ENCODE assay signal across 13 cellular contexts in the genomic region with DNA sequence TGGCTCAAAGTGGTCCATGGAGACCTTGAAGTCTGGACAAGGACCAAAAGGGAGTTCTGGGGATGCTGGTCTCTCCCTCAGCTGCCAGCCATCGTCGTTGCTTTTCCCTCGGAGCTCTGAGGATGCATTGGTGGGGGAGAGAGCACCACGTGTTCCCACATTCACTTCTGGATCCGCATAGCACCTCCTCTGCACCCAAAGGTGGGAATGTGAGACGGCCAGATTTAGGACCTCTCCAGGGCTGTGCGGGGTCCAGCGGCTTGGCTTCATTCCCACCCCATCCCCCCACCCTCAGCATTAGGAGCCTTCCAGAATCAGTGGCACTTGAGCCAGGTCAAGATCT. TPM values are rescaled to one million over a fixed set of nuclear protein-coding genes. Genes with fewer than 3 reads are reported as not detected.
DNase-seq lines count a peak whose midpoint lies in the region; ATAC-seq, FAIRE-seq and TF ChIP-seq lines count a peak whose summit lies in the region.
"Had no signal": no experiment of that assay in that cellular context is flagged by ENCODE, and none has a peak within 500 bp of the region (broad histone marks: within the 10 kb centered on the region; RNA-seq: fewer than 3 reads in every experiment).

No MANE protein-coding gene starts in this region.

- POLR2A ChIA-PET in PC-3 (lab: Charles Lee; ENCODE audit: unreplicated experiment) = interaction anchor here (0.6 kb wide), 1 partner anchor 640 kb away, joined by 3 read pairs; no protein-coding TSS in a partner anchor

- H3K4me3 ChIP-seq in BE2C (ENCODE audit: low read depth, low read length) = peak overlapping the region; percentile 86
- peak overlapping the region; percentile 87 for H3K4me3 ChIP-seq in PC-3 (ENCODE audit: low read length)
- H3K4me3 ChIP-seq in fibroblast of lung (replicated peaks in 1 of 4; ENCODE audit: control extremely low read depth in 1 of 4, insufficient read depth in 1 of 4, low read depth in 3 of 4, low read length in 4 of 4) = peak overlapping the region in 1 of 4 experiments; percentile 77
- H3K4me3 ChIP-seq in kidney (ENCODE audit: low read length in 2 of 2) = peak overlapping the region in 1 of 2 donors; percentile 68

- no peaks in the 10 kb centered on the region for H3K27me3 ChIP-seq in BE2C
- no peaks in the 10 kb centered on the region for H3K27me3 ChIP-seq in PC-3 (ENCODE audit: low read length)
- H3K27me3 ChIP-seq in fibroblast of lung (ENCODE audit: control insufficient read depth, insufficient read depth, low read length) = no peaks in the 10 kb centered on the region

- H3K4me2 ChIP-seq in PC-3 (ENCODE audit: low read length) (peak overlapping the region; percentile 98), fibroblast of lung (ENCODE audit: extremely low read depth, insufficient read depth, low read length) (peak overlapping the region; percentile 69)

- no peaks in the 10 kb centered on the region for H3K36me3 ChIP-seq in BE2C
- H3K36me3 ChIP-seq in PC-3 (ENCODE audit: low read depth, low read length) = no peaks in the 10 kb centered on the region
- no peaks in the 10 kb centered on the region for H3K36me3 ChIP-seq in fibroblast of lung (ENCODE audit: control insufficient read depth, insufficient read depth, low read length)
- no peaks in the 10 kb centered on the region for H3K36me3 ChIP-seq in kidney (ENCODE audit: control insufficient read depth in 1 of 2, insufficient read depth in 2 of 2, low read length in 2 of 2)

- intact Hi-C loops in PC-3 (cut with micrococcal nuclease) = no loop called here
- intact Hi-C loops in kidney (cut with DNase I) = no loop called here

- no peak overlapping the region for H3K27ac Mint-ChIP-seq in progenitor cell of endocrine pancreas
- H3K27ac Mint-ChIP-seq: IgD-negative memory B cell had no signal

- H3K27ac ChIP-seq in PC-3 (ENCODE audit: low read length) (no peak overlapping the region), fibroblast of lung (ENCODE audit: insufficient read depth, low read length) (no peak overlapping the region), kidney (ENCODE audit: low read depth in 2 of 2, low read length in 2 of 2) (no peak overlapping the region)

- H3K36me3 Mint-ChIP-seq in progenitor cell of endocrine pancreas (ENCODE audit: insufficient read depth) = no peaks in the 10 kb centered on the region

- H3K9ac ChIP-seq in PC-3 (ENCODE audit: low read length) (no peak overlapping the region), fibroblast of lung (ENCODE audit: insufficient read depth, low read length) (no peak overlapping the region), kidney (ENCODE audit: low read length in 2 of 2) (peak overlapping the region in 1 of 2 donors; percentile 16)
- H3K9ac ChIP-seq: parathyroid adenoma had no signal

- peaks cover 20% of the 10 kb centered on the region for H3K27me3 Mint-ChIP-seq in progenitor cell of endocrine pancreas

- no peak for DNase-seq in BE2C
- no peak for DNase-seq in PC-3
- no peak for DNase-seq in fibroblast of lung (ENCODE audit: low read depth in 2 of 2)
- DNase-seq in progenitor cell of endocrine pancreas (ENCODE audit: low spot score, unreplicated experiment) = no peak
- no peak for DNase-seq in pons (ENCODE audit: low spot score)
- DNase-seq in GM19238 (ENCODE audit: insufficient read length, low spot score) = no peak
- DNase-seq in SIG-M5 (lab: John Stamatoyannopoulos, UW) = no peak
- DNase-seq in kidney = no peak
- DNase-seq: activated gamma-delta T cell, RPMI8226 had no signal

- H3K4me3 Mint-ChIP-seq in progenitor cell of endocrine pancreas (ENCODE audit: low read depth) = peak overlapping the region; percentile 77

- peaks cover 18% of the 10 kb centered on the region for H3K4me1 ChIP-seq in BE2C
- H3K4me1 ChIP-seq in PC-3 (ENCODE audit: insufficient read depth, low read length) = peaks cover 17% of the 10 kb centered on the region
- H3K4me1 ChIP-seq in fibroblast of lung (ENCODE audit: control insufficient read depth, extremely low read depth, insufficient read depth, low read length) = peaks cover 7% of the 10 kb centered on the region
- peaks cover 44 to 47% of the 10 kb centered on the region in 2 donors for H3K4me1 ChIP-seq in kidney (ENCODE audit: control insufficient read depth in 1 of 2, insufficient read depth in 1 of 2, low read depth in 1 of 2, low read length in 2 of 2)

- H3K9me3 Mint-ChIP-seq in progenitor cell of endocrine pancreas (ENCODE audit: low read depth) = no peaks in the 10 kb centered on the region
- H3K9me3 Mint-ChIP-seq: IgD-negative memory B cell had no signal

- TF ChIP-seq CTCF in BE2C (IDR thresholded peaks at IDR 0.05; ENCODE audit: low read depth, low read length) (no peak), PC-3 (conservative IDR thresholded peaks at IDR 0.05; ENCODE audit: low read depth, low read length) (no peak), fibroblast of lung (conservative IDR thresholded peaks at IDR 0.05 in 1 of 2, IDR thresholded peaks at IDR 0.05 in 1 of 2; ENCODE audit: low read depth in 1 of 2, low read length in 2 of 2) (no peak), progenitor cell of endocrine pancreas (IDR thresholded peaks at IDR 0.05; ENCODE audit: unreplicated experiment) (no peak), kidney (IDR thresholded peaks at IDR 0.05; ENCODE audit: borderline replicate concordance, extremely low read depth, insufficient read depth) (no peak)

- H3K79me2 ChIP-seq in PC-3 (ENCODE audit: low read length) = peaks cover 13% of the 10 kb centered on the region; the same call in 1 of the 2 replicates
- H3K79me2 ChIP-seq in fibroblast of lung (ENCODE audit: control insufficient read depth, insufficient read depth, low read length) = no peaks in the 10 kb centered on the region

- peaks cover 6% of the 10 kb centered on the region for H3K4me1 Mint-ChIP-seq in progenitor cell of endocrine pancreas (ENCODE audit: low read depth)

- no TSS peak for BruUV-seq in PC-3 (replicated peaks; lab: Mats Ljungman, UMichigan)

- H3K9me3 ChIP-seq in BE2C = no peaks in the 10 kb centered on the region
- H3K9me3 ChIP-seq in PC-3 (ENCODE audit: low read length) = no peaks in the 10 kb centered on the region
- no peaks in the 10 kb centered on the region for H3K9me3 ChIP-seq in fibroblast of lung (ENCODE audit: control insufficient read depth, insufficient read depth, low read depth, low read length)
- H3K9me3 ChIP-seq in kidney (ENCODE audit: control insufficient read depth in 1 of 2, low read length in 2 of 2) = no peaks in the 10 kb centered on the region

- no peaks in the 10 kb centered on the region for H3F3A ChIP-seq in PC-3 (ENCODE audit: low read length, unreplicated experiment)

- CTCF ChIA-PET in PC-3 (lab: Charles Lee) = interaction anchor here (0.7 to 1.8 kb wide), 4 partner anchors 17 to 163 kb away, joined by 3 to 10 read pairs (median 4); no protein-coding TSS in a partner anchor

- no peak for FAIRE-seq in kidney (lab: Jason Lieb, UNC)
- FAIRE-seq: GM12891 had no signal

- no peaks in the 10 kb centered on the region for H4K20me1 ChIP-seq in PC-3 (ENCODE audit: low read length)
- no peaks in the 10 kb centered on the region for H4K20me1 ChIP-seq in fibroblast of lung (ENCODE audit: control insufficient read depth, extremely low read depth, insufficient read depth, low read length)

- ATAC-seq in PC-3 = no peak

- H2AFZ ChIP-seq in PC-3 (ENCODE audit: low read length) = no peak overlapping the region
- H2AFZ ChIP-seq in fibroblast of lung (ENCODE audit: low read length) = no peak overlapping the region

- H3K9me2 ChIP-seq in PC-3 (replicated peaks; ENCODE audit: low read length) = no peaks in the 10 kb centered on the region

RNA-seq across cellular contexts. Expression of gene EPB41L1, which starts 1.1 kb away (rescaled TPM):
- polyA plus RNA-seq in BE2C (2012; ENCODE audit: insufficient read depth, insufficient read length, low read depth) = 16.4 TPM
- 48.2 and 53.0 TPM in 2 replicates for total RNA-seq in PC-3 (2014; rRNA removed)
- 10.3 and 17.0 TPM in 2 replicates for total RNA-seq in fibroblast of lung
- polyA plus RNA-seq in fibroblast of lung = 13.9 and 16.2 TPM in 2 replicates
- polyA plus RNA-seq in fibroblast of lung (2012) = 17.5 and 27.4 TPM in 2 replicates
- 34.4 and 69.5 TPM in 2 replicates for polyA minus RNA-seq in fibroblast of lung (ENCODE audit: low replicate concordance)
- total RNA-seq in progenitor cell of endocrine pancreas = 35.6 and 42.2 TPM in 2 replicates
- total RNA-seq in kidney = 230 TPM
- polyA plus RNA-seq in kidney (ENCODE audit: insufficient read depth, low read depth, low replicate concordance) = 53.2 TPM
